In genomic region chr10:102801978-102802377, GRCh38 we compare ENCODE assay signal across 11 cellular contexts. TPM values are rescaled to one million over a fixed set of nuclear protein-coding genes. Genes with fewer than 3 reads are reported as not detected.
DNase-seq lines count a peak whose midpoint lies in the region; ATAC-seq and TF ChIP-seq lines count a peak whose summit lies in the region.
"Had no signal": no experiment of that assay in that cellular context is flagged by ENCODE, and none has a peak within 500 bp of the region (broad histone marks: within the 10 kb centered on the region; RNA-seq: fewer than 3 reads in every experiment).

No MANE protein-coding gene starts in this region.

- no peak for TF ChIP-seq POLR2A in esophagus squamous epithelium (IDR thresholded peaks at IDR 0.05)

- peaks cover 1% of the 10 kb centered on the region for H3K36me3 ChIP-seq in H7 (replicated peaks; ENCODE audit: control insufficient read depth, insufficient read depth, low read length)
- peaks cover 0 to 82% (median 5%) of the 10 kb centered on the region in 3 donors for H3K36me3 ChIP-seq in esophagus squamous epithelium
- peaks cover 17 to 21% (median 21%) of the 10 kb centered on the region in 3 donors for H3K36me3 ChIP-seq in skeletal muscle tissue (ENCODE audit: control insufficient read depth in 3 of 3, insufficient read depth in 3 of 3, low read length in 3 of 3)

- ATAC-seq in HG02623 (IDR thresholded peaks at IDR 0.05; ENCODE audit: unreplicated experiment) (no peak), HG03025 (IDR thresholded peaks at IDR 0.05; ENCODE audit: low FRiP score, unreplicated experiment) (no peak)

- WGBS in esophagus squamous epithelium, 2 donors: 49 to 87% methylated on average over 3 of the region's 3 CpGs

- DNase-seq in H7: peak; percentile 68
- DNase-seq in SKM-1 (lab: John Stamatoyannopoulos, UW; ENCODE audit: unreplicated experiment): peak; percentile 1
- DNase-seq in esophagus squamous epithelium (lab: John Stamatoyannopoulos, UW): no peak
- DNase-seq in stimulated activated CD4-positive, alpha-beta T cell treated with anti-CD3 and anti-CD28 coated beads, Interleukin-2, amount 100 ng/mL, for 24 hours: no peak
- DNase-seq in NCI-H128 (lab: John Stamatoyannopoulos, UW; ENCODE audit: unreplicated experiment): no peak
- DNase-seq: activated T-cell treated with anti-CD3 and anti-CD28 coated beads, Interleukin-2, amount 50 U/mL, for 48 hours; GDM1; NCI-H187 had no signal

- H3K4me3 ChIP-seq in H7 (ENCODE audit: insufficient read depth, low read depth, low read length) (no peak overlapping the region), esophagus squamous epithelium (no peak overlapping the region), skeletal muscle tissue (ENCODE audit: low read length in 3 of 3) (no peak overlapping the region)

- H3K9me3 ChIP-seq in esophagus squamous epithelium (no peaks in the 10 kb centered on the region), skeletal muscle tissue (ENCODE audit: control insufficient read depth in 3 of 3, low read length in 3 of 3) (no peaks in the 10 kb centered on the region)

- TF ChIP-seq CTCF in esophagus squamous epithelium (IDR thresholded peaks at IDR 0.05): no peak

- H3K27ac ChIP-seq in esophagus squamous epithelium: peak overlapping the region; percentile 16 to 79 (median 72)
- H3K27ac ChIP-seq in skeletal muscle tissue (ENCODE audit: low read depth, low read length): peak overlapping the region; percentile 81

- intact Hi-C loops in esophagus squamous epithelium (cut with DNase I): loop anchor here (10.0 kb wide), 1 partner anchor 47 kb away; no protein-coding TSS in a partner anchor

- H3K4me1 ChIP-seq in esophagus squamous epithelium (peaks cover 24 to 73% (median 44%) of the 10 kb centered on the region in 3 donors), skeletal muscle tissue (ENCODE audit: control insufficient read depth in 3 of 3, insufficient read depth in 3 of 3, low read length in 3 of 3) (peaks cover 49 to 63% (median 56%) of the 10 kb centered on the region in 3 donors)

- H3K9ac ChIP-seq in skeletal muscle tissue (ENCODE audit: low read depth in 1 of 3, low read length in 3 of 3): peak overlapping the region in 1 of 3 donors; percentile 46

- H3K27me3 ChIP-seq in H7 (ENCODE audit: control insufficient read depth, insufficient read depth, low read length) (no peaks in the 10 kb centered on the region), esophagus squamous epithelium (no peaks in the 10 kb centered on the region), skeletal muscle tissue (ENCODE audit: control insufficient read depth in 3 of 3, insufficient read depth in 3 of 3, low read length in 3 of 3) (no peaks in the 10 kb centered on the region)

RNA-seq across cellular contexts. Expression of gene CYP17A1, which starts 35.2 kb away (rescaled TPM):
- total RNA-seq in H7 (2014; rRNA removed; shearing (Covaris generic)): not detected in 2 replicates
- total RNA-seq in esophagus squamous epithelium: not detected
- total RNA-seq in skeletal muscle tissue: not detected

RNA-seq across cellular contexts. Expression of gene BORCS7, which starts 52.1 kb away (rescaled TPM):
- total RNA-seq in H7 (2014; rRNA removed; shearing (Covaris generic)): 3.0 and 3.3 TPM in 2 replicates
- total RNA-seq in esophagus squamous epithelium: 10 to 100 TPM; 10.9 to 36.6 (median 19.7) TPM
- 19.3 TPM for total RNA-seq in skeletal muscle tissue

RNA-seq across cellular contexts. Expression of gene WBP1L, which starts 58.2 kb away (rescaled TPM):
- 13.9 and 16.9 TPM in 2 replicates for total RNA-seq in H7 (2014; rRNA removed; shearing (Covaris generic))
- total RNA-seq in esophagus squamous epithelium: 10 to 100 TPM; 40.6 to 61.4 (median 49.1) TPM
- 24.0 TPM for total RNA-seq in skeletal muscle tissue

Comparison
In these comparisons a context has a peak if more than half of its experiments do, and no peak if none do; other contexts are left out.
1. DNase-seq: peak in H7 (single experiment) and SKM-1 (single experiment); none in esophagus squamous epithelium (single experiment), stimulated activated CD4-positive, alpha-beta T cell treated with anti-CD3 and anti-CD28 coated beads, Interleukin-2, amount 100 ng/mL, for 24 hours (0 of 2) and NCI-H128 (single experiment).